ENCODE assay signal across 1 cellular context in genomic region chr1:15965228-15965767, GRCh38.
TF ChIP-seq lines count a peak whose summit lies in the region.

No MANE protein-coding gene starts in this region.

TF ChIP-seq in GM12878, 131 proteins besides CTCF, POLR2A, EP300 and RAD21:
- TF ChIP-seq, protein P1, sequence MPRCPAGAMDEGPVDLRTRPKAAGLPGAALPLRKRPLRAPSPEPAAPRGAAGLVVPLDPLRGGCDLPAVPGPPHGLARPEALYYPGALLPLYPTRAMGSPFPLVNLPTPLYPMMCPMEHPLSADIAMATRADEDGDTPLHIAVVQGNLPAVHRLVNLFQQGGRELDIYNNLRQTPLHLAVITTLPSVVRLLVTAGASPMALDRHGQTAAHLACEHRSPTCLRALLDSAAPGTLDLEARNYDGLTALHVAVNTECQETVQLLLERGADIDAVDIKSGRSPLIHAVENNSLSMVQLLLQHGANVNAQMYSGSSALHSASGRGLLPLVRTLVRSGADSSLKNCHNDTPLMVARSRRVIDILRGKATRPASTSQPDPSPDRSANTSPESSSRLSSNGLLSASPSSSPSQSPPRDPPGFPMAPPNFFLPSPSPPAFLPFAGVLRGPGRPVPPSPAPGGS (IDR thresholded peaks at IDR 0.05; ENCODE audit: borderline replicate concordance, insufficient read depth, low read depth, low read length, poor library complexity, severe bottlenecking) = peak; percentile 11
- TF ChIP-seq CBFB (IDR thresholded peaks at IDR 0.05; ENCODE audit: low read depth) = peak; percentile 88
- peak; percentile 23; the same call in 1 of the 2 replicates for TF ChIP-seq IKZF1 (conservative IDR thresholded peaks at IDR 0.05)
- TF ChIP-seq IRF3 (IDR thresholded peaks at IDR 0.05) = no peak
- TF ChIP-seq NR2C2 (IDR thresholded peaks at IDR 0.05; ENCODE audit: borderline replicate concordance, control insufficient read depth, insufficient read length, low read depth) = no peak
- peak; percentile 87 for TF ChIP-seq MEF2A (IDR thresholded peaks at IDR 0.05; ENCODE audit: insufficient read depth, low read depth, low read length)
- 0 out of 2 replicates have a peak, but pooled peaks have one; percentile 51 for TF ChIP-seq SMARCA5 (IDR thresholded peaks at IDR 0.05)
- peak; percentile 25; the same call in 1 of the 2 replicates for TF ChIP-seq SPI1 (IDR thresholded peaks at IDR 0.05; ENCODE audit: borderline replicate concordance, insufficient read depth, low read depth, low read length)
- TF ChIP-seq, protein P2, sequence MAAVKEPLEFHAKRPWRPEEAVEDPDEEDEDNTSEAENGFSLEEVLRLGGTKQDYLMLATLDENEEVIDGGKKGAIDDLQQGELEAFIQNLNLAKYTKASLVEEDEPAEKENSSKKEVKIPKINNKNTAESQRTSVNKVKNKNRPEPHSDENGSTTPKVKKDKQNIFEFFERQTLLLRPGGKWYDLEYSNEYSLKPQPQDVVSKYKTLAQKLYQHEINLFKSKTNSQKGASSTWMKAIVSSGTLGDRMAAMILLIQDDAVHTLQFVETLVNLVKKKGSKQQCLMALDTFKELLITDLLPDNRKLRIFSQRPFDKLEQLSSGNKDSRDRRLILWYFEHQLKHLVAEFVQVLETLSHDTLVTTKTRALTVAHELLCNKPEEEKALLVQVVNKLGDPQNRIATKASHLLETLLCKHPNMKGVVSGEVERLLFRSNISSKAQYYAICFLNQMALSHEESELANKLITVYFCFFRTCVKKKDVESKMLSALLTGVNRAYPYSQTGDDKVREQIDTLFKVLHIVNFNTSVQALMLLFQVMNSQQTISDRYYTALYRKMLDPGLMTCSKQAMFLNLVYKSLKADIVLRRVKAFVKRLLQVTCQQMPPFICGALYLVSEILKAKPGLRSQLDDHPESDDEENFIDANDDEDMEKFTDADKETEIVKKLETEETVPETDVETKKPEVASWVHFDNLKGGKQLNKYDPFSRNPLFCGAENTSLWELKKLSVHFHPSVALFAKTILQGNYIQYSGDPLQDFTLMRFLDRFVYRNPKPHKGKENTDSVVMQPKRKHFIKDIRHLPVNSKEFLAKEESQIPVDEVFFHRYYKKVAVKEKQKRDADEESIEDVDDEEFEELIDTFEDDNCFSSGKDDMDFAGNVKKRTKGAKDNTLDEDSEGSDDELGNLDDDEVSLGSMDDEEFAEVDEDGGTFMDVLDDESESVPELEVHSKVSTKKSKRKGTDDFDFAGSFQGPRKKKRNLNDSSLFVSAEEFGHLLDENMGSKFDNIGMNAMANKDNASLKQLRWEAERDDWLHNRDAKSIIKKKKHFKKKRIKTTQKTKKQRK (IDR thresholded peaks at IDR 0.05; ENCODE audit: low read depth, low read length) = no peak
- TF ChIP-seq TAF1 (IDR thresholded peaks at IDR 0.05; ENCODE audit: borderline replicate concordance, low read depth, low read length) = no peak
- TF ChIP-seq RUNX3 (IDR thresholded peaks at IDR 0.05; ENCODE audit: low read length) = peak; percentile 98
- TF ChIP-seq HDGF (IDR thresholded peaks at IDR 0.05) = no peak
- TF ChIP-seq MXI1 (IDR thresholded peaks at IDR 0.05; ENCODE audit: low read depth, low read length) = no peak
- TF ChIP-seq, protein P3, sequence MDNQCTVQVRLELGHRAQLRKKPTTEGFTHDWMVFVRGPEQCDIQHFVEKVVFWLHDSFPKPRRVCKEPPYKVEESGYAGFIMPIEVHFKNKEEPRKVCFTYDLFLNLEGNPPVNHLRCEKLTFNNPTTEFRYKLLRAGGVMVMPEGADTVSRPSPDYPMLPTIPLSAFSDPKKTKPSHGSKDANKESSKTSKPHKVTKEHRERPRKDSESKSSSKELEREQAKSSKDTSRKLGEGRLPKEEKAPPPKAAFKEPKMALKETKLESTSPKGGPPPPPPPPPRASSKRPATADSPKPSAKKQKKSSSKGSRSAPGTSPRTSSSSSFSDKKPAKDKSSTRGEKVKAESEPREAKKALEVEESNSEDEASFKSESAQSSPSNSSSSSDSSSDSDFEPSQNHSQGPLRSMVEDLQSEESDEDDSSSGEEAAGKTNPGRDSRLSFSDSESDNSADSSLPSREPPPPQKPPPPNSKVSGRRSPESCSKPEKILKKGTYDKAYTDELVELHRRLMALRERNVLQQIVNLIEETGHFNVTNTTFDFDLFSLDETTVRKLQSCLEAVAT (IDR thresholded peaks at IDR 0.05) = peak; percentile 66
- TF ChIP-seq, protein P4, sequence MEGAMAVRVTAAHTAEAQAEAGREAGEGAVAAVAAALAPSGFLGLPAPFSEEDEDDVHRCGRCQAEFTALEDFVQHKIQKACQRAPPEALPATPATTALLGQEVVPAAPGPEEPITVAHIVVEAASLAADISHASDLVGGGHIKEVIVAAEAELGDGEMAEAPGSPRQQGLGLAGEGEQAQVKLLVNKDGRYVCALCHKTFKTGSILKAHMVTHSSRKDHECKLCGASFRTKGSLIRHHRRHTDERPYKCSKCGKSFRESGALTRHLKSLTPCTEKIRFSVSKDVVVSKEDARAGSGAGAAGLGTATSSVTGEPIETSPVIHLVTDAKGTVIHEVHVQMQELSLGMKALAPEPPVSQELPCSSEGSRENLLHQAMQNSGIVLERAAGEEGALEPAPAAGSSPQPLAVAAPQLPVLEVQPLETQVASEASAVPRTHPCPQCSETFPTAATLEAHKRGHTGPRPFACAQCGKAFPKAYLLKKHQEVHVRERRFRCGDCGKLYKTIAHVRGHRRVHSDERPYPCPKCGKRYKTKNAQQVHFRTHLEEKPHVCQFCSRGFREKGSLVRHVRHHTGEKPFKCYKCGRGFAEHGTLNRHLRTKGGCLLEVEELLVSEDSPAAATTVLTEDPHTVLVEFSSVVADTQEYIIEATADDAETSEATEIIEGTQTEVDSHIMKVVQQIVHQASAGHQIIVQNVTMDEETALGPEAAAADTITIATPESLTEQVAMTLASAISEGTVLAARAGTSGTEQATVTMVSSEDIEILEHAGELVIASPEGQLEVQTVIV (IDR thresholded peaks at IDR 0.05; ENCODE audit: borderline replicate concordance, partially characterized antibody) = no peak
- 0 out of 4 replicates have a peak, but pooled peaks of 1 of the 2 experiments have one; percentile 27 for TF ChIP-seq BHLHE40 (IDR thresholded peaks at IDR 0.05; ENCODE audit: borderline replicate concordance in 1 of 2, low read depth in 2 of 2, low read length in 1 of 2)
- peak; percentile 62; the same call in 1 of the 2 replicates for TF ChIP-seq PAX5 (IDR thresholded peaks at IDR 0.05; ENCODE audit: borderline replicate concordance, low read depth, low read length)
- TF ChIP-seq BACH1 (IDR thresholded peaks at IDR 0.05; ENCODE audit: borderline replicate concordance) = no peak
- TF ChIP-seq STAT3 (IDR thresholded peaks at IDR 0.05; ENCODE audit: low read depth, low read length) = peak; percentile 70; the same call in 1 of the 2 replicates
- TF ChIP-seq IRF4 (IDR thresholded peaks at IDR 0.05; ENCODE audit: low read depth, low read length) = peak; percentile 84
- TF ChIP-seq JUNB (IDR thresholded peaks at IDR 0.05) = peak; percentile 62
- TF ChIP-seq BCL11A (IDR thresholded peaks at IDR 0.05; ENCODE audit: low read depth, low read length) = peak; percentile 89
- TF ChIP-seq EGR1 (IDR thresholded peaks at IDR 0.05; ENCODE audit: borderline replicate concordance in 1 of 2, low read depth in 2 of 2, low read length in 2 of 2) = peak in 1 of 2 experiments; percentile 42; a peak in 1 of 3 replicates
- no peak for TF ChIP-seq ZZZ3 (IDR thresholded peaks at IDR 0.05; ENCODE audit: control insufficient read depth, insufficient read length, low read depth)
- TF ChIP-seq SMAD1 (IDR thresholded peaks at IDR 0.05; ENCODE audit: low read depth, partially characterized antibody) = peak; percentile 62
- TF ChIP-seq SP1 (IDR thresholded peaks at IDR 0.05; ENCODE audit: low read depth, low read length) = peak; percentile 50
- TF ChIP-seq FOXM1 (IDR thresholded peaks at IDR 0.05; ENCODE audit: low read depth, low read length) = peak; percentile 89; the same call in 1 of the 2 replicates
- peak; percentile 89 for TF ChIP-seq ATF7 (IDR thresholded peaks at IDR 0.05; ENCODE audit: low read depth)
- 0 out of 2 replicates have a peak, but pooled peaks have one; percentile 6 for TF ChIP-seq YY1 (IDR thresholded peaks at IDR 0.05; ENCODE audit: low read depth, low read length)
- TF ChIP-seq ZNF384 (IDR thresholded peaks at IDR 0.05; ENCODE audit: borderline replicate concordance, low read depth, low read length) = no peak
- 0 out of 2 replicates have a peak, but pooled peaks have one; percentile 16 for TF ChIP-seq NBN (IDR thresholded peaks at IDR 0.05)
- TF ChIP-seq POU2F2 (IDR thresholded peaks at IDR 0.05; ENCODE audit: borderline replicate concordance, low read depth, low read length) = peak; percentile 99
- peak; percentile 62; the same call in 1 of the 2 replicates for TF ChIP-seq MTA2 (IDR thresholded peaks at IDR 0.05; ENCODE audit: low read depth)
- 0 out of 2 replicates have a peak, but pooled peaks have one; percentile 44 for TF ChIP-seq EED (IDR thresholded peaks at IDR 0.05; ENCODE audit: low read depth)
- TF ChIP-seq ZBED1 (IDR thresholded peaks at IDR 0.05; ENCODE audit: borderline replicate concordance) = peak; percentile 73; the same call in 1 of the 2 replicates
- peak in 1 of 2 experiments; percentile 58; a peak in 1 of 4 replicates for TF ChIP-seq CEBPB (IDR thresholded peaks at IDR 0.05; ENCODE audit: borderline replicate concordance in 1 of 2, low read depth in 2 of 2, low read length in 2 of 2)
- TF ChIP-seq, protein P5, sequence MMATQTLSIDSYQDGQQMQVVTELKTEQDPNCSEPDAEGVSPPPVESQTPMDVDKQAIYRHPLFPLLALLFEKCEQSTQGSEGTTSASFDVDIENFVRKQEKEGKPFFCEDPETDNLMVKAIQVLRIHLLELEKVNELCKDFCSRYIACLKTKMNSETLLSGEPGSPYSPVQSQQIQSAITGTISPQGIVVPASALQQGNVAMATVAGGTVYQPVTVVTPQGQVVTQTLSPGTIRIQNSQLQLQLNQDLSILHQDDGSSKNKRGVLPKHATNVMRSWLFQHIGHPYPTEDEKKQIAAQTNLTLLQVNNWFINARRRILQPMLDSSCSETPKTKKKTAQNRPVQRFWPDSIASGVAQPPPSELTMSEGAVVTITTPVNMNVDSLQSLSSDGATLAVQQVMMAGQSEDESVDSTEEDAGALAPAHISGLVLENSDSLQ (IDR thresholded peaks at IDR 0.05) = peak; percentile 32; the same call in 1 of the 2 replicates
- peak; percentile 85 for TF ChIP-seq ATF2 (IDR thresholded peaks at IDR 0.05; ENCODE audit: low read length)
- peak; percentile 35 for TF ChIP-seq GATAD2B (conservative IDR thresholded peaks at IDR 0.05; ENCODE audit: low read depth)
- peak; percentile 57; the same call in 1 of the 2 replicates for TF ChIP-seq NFIC (IDR thresholded peaks at IDR 0.05; ENCODE audit: low read depth, low read length)
- peak; percentile 56; the same call in 1 of the 2 replicates for TF ChIP-seq TBL1XR1 (IDR thresholded peaks at IDR 0.05; ENCODE audit: low read depth, low read length)
- TF ChIP-seq SMAD5 (IDR thresholded peaks at IDR 0.05; ENCODE audit: low read depth) = no peak
- TF ChIP-seq MTA3 (IDR thresholded peaks at IDR 0.05; ENCODE audit: borderline replicate concordance, low read length) = 0 out of 2 replicates have a peak, but pooled peaks have one; percentile 53
- peak; percentile 42 for TF ChIP-seq RELA (IDR thresholded peaks at IDR 0.05; ENCODE audit: borderline replicate concordance, partially characterized antibody)
- TF ChIP-seq CREM (IDR thresholded peaks at IDR 0.05; ENCODE audit: low read depth) = peak; percentile 80
- TF ChIP-seq USF2 (IDR thresholded peaks at IDR 0.05; ENCODE audit: borderline replicate concordance, low read depth, low read length) = no peak
- TF ChIP-seq IKZF2 (IDR thresholded peaks at IDR 0.05) = peak; percentile 62 to 76; a peak in 3 of 4 replicates
- TF ChIP-seq BMI1 (IDR thresholded peaks at IDR 0.05; ENCODE audit: borderline replicate concordance) = peak; percentile 28; the same call in 1 of the 2 replicates
- TF ChIP-seq TCF3 (IDR thresholded peaks at IDR 0.05; ENCODE audit: borderline replicate concordance, insufficient read depth, low read depth, low read length) = no peak
- TF ChIP-seq MEF2B (IDR thresholded peaks at IDR 0.05; ENCODE audit: partially characterized antibody, poor library complexity, severe bottlenecking) = peak; percentile 39
- no peak for TF ChIP-seq ZSCAN29 (IDR thresholded peaks at IDR 0.05)
